ENCODE assay signal across 12 cellular contexts in the genomic region with DNA sequence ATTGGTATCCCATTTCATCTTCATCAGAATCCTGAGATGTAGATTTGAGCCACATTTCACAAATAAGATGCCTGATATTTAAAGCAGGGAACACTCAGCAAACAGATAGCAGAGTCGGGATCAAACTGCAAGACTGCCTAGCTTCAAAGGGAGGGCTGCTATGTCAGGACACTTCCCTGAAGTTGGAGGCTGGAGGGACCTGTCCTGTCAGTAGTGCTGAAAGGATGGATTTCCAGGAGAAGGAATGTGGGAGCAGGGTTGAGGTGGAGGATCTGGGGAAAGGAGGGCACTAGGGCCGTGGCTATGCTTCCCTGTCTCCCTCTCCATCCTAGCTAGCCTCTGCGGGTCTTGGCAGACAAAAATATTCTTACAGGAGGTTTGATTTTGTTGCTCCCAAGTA. TPM values are rescaled to one million over a fixed set of nuclear protein-coding genes. Genes with fewer than 3 reads are reported as not detected.
DNase-seq lines count a peak whose midpoint lies in the region; ATAC-seq and TF ChIP-seq lines count a peak whose summit lies in the region.
"Had no signal": no experiment of that assay in that cellular context is flagged by ENCODE, and none has a peak within 500 bp of the region (broad histone marks: within the 10 kb centered on the region; RNA-seq: fewer than 3 reads in every experiment).

No MANE protein-coding gene starts in this region.

- no peaks in the 10 kb centered on the region for H3K27me3 ChIP-seq in neural progenitor cell
- H3K27me3 ChIP-seq: neutrophil, SJCRH30 had no signal

- H3K79me2 ChIP-seq in neural progenitor cell (ENCODE audit: low read depth), result peaks cover 5% of the 10 kb centered on the region

- ATAC-seq in stimulated activated naive CD8-positive, alpha-beta T cell treated with anti-CD3 and anti-CD28 coated beads, Interleukin-15, Interleukin-2, amounts not matched to agents 100 U/mL and 50 U/mL, for 24 hours, result no peak
- ATAC-seq in HG03175 (IDR thresholded peaks at IDR 0.05; ENCODE audit: unreplicated experiment) (no peak), GM21786 (IDR thresholded peaks at IDR 0.05; ENCODE audit: unreplicated experiment) (no peak)

- DNase-seq in stimulated activated naive CD8-positive, alpha-beta T cell treated with anti-CD3 and anti-CD28 coated beads, Interleukin-15, Interleukin-2, amounts not matched to agents 100 U/mL and 50 U/mL, for 24 hours, result no peak
- no peak for DNase-seq in epithelial cell of prostate (ENCODE audit: low read depth, low spot score)
- DNase-seq in neural progenitor cell (ENCODE audit: low spot score), result peak; percentile 36
- DNase-seq in occipital lobe (lab: John Stamatoyannopoulos, UW), result no peak
- no peak for DNase-seq in A172 (ENCODE audit: low spot score)
- DNase-seq: foreskin melanocyte, HCEC 1CT had no signal

- H3K9me3 ChIP-seq in neural progenitor cell (ENCODE audit: low read depth), result no peaks in the 10 kb centered on the region
- H3K9me3 ChIP-seq: neutrophil, SJCRH30 had no signal

- no peak overlapping the region for H3K9ac ChIP-seq in neural progenitor cell

- H3K27ac ChIP-seq in epithelial cell of prostate (peak overlapping the region; percentile 39), neural progenitor cell (no peak overlapping the region)
- H3K27ac ChIP-seq: neutrophil, SJCRH30 had no signal

- H3K36me3 ChIP-seq in neural progenitor cell, result no peaks in the 10 kb centered on the region

- H3K27ac Mint-ChIP-seq in stimulated activated naive CD8-positive, alpha-beta T cell treated with anti-CD3 and anti-CD28 coated beads, Interleukin-15, Interleukin-2, amounts not matched to agents 100 ng/mL and 50 ng/mL, for 24 hours, result peak overlapping the region; percentile 62
- H3K27ac Mint-ChIP-seq in neural progenitor cell, result no peak overlapping the region

- H3K4me3 Mint-ChIP-seq in stimulated activated naive CD8-positive, alpha-beta T cell treated with anti-CD3 and anti-CD28 coated beads, Interleukin-15, Interleukin-2, amounts not matched to agents 100 ng/mL and 50 ng/mL, for 24 hours, result peak overlapping the region; percentile 24
- H3K4me3 Mint-ChIP-seq in neural progenitor cell, result no peak overlapping the region

- no peak overlapping the region for H2AFZ ChIP-seq in neural progenitor cell (replicated peaks)

- no peak for TF ChIP-seq CTCF in neural progenitor cell (IDR thresholded peaks at IDR 0.05)

- H3K27me3 Mint-ChIP-seq in stimulated activated naive CD8-positive, alpha-beta T cell treated with anti-CD3 and anti-CD28 coated beads, Interleukin-15, Interleukin-2, amounts not matched to agents 100 ng/mL and 50 ng/mL, for 24 hours, result no peaks in the 10 kb centered on the region
- peaks cover 6% of the 10 kb centered on the region for H3K27me3 Mint-ChIP-seq in neural progenitor cell (ENCODE audit: insufficient read depth, low read depth)

- no peak overlapping the region for H3K4me2 ChIP-seq in neural progenitor cell

- H3K36me3 Mint-ChIP-seq in stimulated activated naive CD8-positive, alpha-beta T cell treated with anti-CD3 and anti-CD28 coated beads, Interleukin-15, Interleukin-2, amounts not matched to agents 100 ng/mL and 50 ng/mL, for 24 hours (ENCODE audit: low read depth), result peaks cover 85% of the 10 kb centered on the region
- H3K36me3 Mint-ChIP-seq in neural progenitor cell, result peaks cover 12% of the 10 kb centered on the region

- no peaks in the 10 kb centered on the region for H3K9me3 Mint-ChIP-seq in stimulated activated naive CD8-positive, alpha-beta T cell treated with anti-CD3 and anti-CD28 coated beads, Interleukin-15, Interleukin-2, amounts not matched to agents 100 ng/mL and 50 ng/mL, for 24 hours
- no peaks in the 10 kb centered on the region for H3K9me3 Mint-ChIP-seq in neural progenitor cell

- H3F3A ChIP-seq in neural progenitor cell (ENCODE audit: low read depth), result no peaks in the 10 kb centered on the region

- H3K4me1 ChIP-seq in neural progenitor cell, result peaks cover 11% of the 10 kb centered on the region

- H4K20me1 ChIP-seq in neural progenitor cell (ENCODE audit: low read depth), result peaks cover 24% of the 10 kb centered on the region

- no peak overlapping the region for H3K4me3 ChIP-seq in neural progenitor cell
- H3K4me3 ChIP-seq: SJCRH30 had no signal

- peaks cover 89% of the 10 kb centered on the region for H3K4me1 Mint-ChIP-seq in stimulated activated naive CD8-positive, alpha-beta T cell treated with anti-CD3 and anti-CD28 coated beads, Interleukin-15, Interleukin-2, amounts not matched to agents 100 ng/mL and 50 ng/mL, for 24 hours (ENCODE audit: low read depth)
- H3K4me1 Mint-ChIP-seq in neural progenitor cell, result peaks cover 8% of the 10 kb centered on the region

RNA-seq across cellular contexts. Expression of a gene that starts 32.2 kb away (rescaled TPM):
- not detected in 2 replicates for total RNA-seq in neural progenitor cell (ENCODE audit: low replicate concordance)
- not detected for total RNA-seq in occipital lobe
- total RNA-seq in A172 (2014; rRNA removed; shearing (Covaris generic)), result not detected in 2 replicates
- total RNA-seq: SJCRH30 had no signal

RNA-seq across cellular contexts. Expression of a gene that starts 52.8 kb away (rescaled TPM):
- total RNA-seq in neural progenitor cell (ENCODE audit: low replicate concordance), result 60.0 and 74.6 TPM in 2 replicates
- 42.6 TPM for total RNA-seq in occipital lobe
- 202 and 212 TPM in 2 replicates for total RNA-seq in A172 (2014; rRNA removed; shearing (Covaris generic))
